ENCODE assay signal across 12 cellular contexts in the genomic region with DNA sequence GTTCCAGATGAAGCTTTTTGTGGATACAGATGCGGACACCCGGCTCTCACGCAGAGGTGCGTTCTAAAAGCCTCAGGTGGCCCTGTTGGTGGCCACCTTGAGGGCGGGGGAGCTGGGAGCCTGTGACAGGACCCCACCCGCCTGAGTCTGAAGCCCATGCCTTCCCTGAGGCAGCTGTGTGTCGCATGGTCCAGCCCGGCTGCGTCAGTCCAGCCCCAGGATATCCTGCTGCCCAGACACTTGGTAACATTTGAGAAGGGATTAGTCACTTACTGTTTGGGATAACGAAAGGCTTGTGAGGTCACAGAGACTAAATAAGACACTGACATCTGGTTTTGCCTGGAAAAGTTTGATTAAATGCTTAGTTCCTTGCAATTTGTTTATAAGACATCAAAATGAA.
DNase-seq lines count a peak whose midpoint lies in the region; ATAC-seq and TF ChIP-seq lines count a peak whose summit lies in the region.
"Had no signal": no experiment of that assay in that cellular context is flagged by ENCODE, and none has a peak within 500 bp of the region (broad histone marks: within the 10 kb centered on the region; RNA-seq: fewer than 3 reads in every experiment).

No MANE protein-coding gene starts in this region.

- H3K4me3 Mint-ChIP-seq in natural killer cell, result no peak overlapping the region
- H3K4me3 Mint-ChIP-seq: activated naive CD8-positive, alpha-beta T cell treated with anti-CD3 and anti-CD28 coated beads, Interleukin-2, amount 10 ng/mL, durations not matched to agents 7 days and 5 days had no signal

- H3K4me3 ChIP-seq in mucosa of rectum (ENCODE audit: low read length in 2 of 2), result no peak overlapping the region

- no peaks in the 10 kb centered on the region for H3K36me3 Mint-ChIP-seq in natural killer cell

- TF ChIP-seq CTCF in natural killer cell (IDR thresholded peaks at IDR 0.05), result no peak

- H3K4me1 Mint-ChIP-seq in natural killer cell, result peaks cover 18 to 37% of the 10 kb centered on the region in 2 donors

- H3K27ac Mint-ChIP-seq in natural killer cell, result peak overlapping the region in 1 of 2 donors; percentile 64

- H3K27ac ChIP-seq in mucosa of rectum (ENCODE audit: low read depth in 2 of 2, low read length in 2 of 2), result peak overlapping the region; percentile 16 to 22

- H3K9ac ChIP-seq in mucosa of rectum (ENCODE audit: low read depth in 1 of 2, low read length in 2 of 2), result no peak overlapping the region

- no peaks in the 10 kb centered on the region for H3K9me3 Mint-ChIP-seq in natural killer cell
- H3K9me3 Mint-ChIP-seq: activated naive CD8-positive, alpha-beta T cell treated with anti-CD3 and anti-CD28 coated beads, Interleukin-2, amount 10 ng/mL, durations not matched to agents 7 days and 5 days had no signal

- ATAC-seq in GM21447 (IDR thresholded peaks at IDR 0.05; ENCODE audit: unreplicated experiment) (no peak), natural killer cell (no peak)

- H3K36me3 ChIP-seq in mucosa of rectum (ENCODE audit: control insufficient read depth in 2 of 2, insufficient read depth in 2 of 2, low read length in 2 of 2), result peaks cover 46 to 47% of the 10 kb centered on the region in 2 donors

- H3K27me3 Mint-ChIP-seq in natural killer cell (ENCODE audit: low read depth in 2 of 2), result no peaks in the 10 kb centered on the region
- H3K27me3 Mint-ChIP-seq: activated naive CD8-positive, alpha-beta T cell treated with anti-CD3 and anti-CD28 coated beads, Interleukin-2, amount 10 ng/mL, durations not matched to agents 7 days and 5 days had no signal

- H3K4me1 ChIP-seq in mucosa of rectum (ENCODE audit: control insufficient read depth in 2 of 2, insufficient read depth in 2 of 2, low read length in 2 of 2), result no peaks in the 10 kb centered on the region

- intact Hi-C loops in natural killer cell (cut with micrococcal nuclease), result no loop called here

- DNase-seq in AG08395 (ENCODE audit: low spot score) (peak; percentile 87), epidermal melanocyte (ENCODE audit: insufficient read length, low spot score) (peak; percentile 33), NCI-H1694 (lab: John Stamatoyannopoulos, UW) (no peak), natural killer cell (no peak), NCI-H1436 (lab: John Stamatoyannopoulos, UW) (no peak)
- DNase-seq: activated CD4-positive, alpha-beta T cell treated with anti-CD3 and anti-CD28 coated beads for 1 hour; activated naive CD8-positive, alpha-beta T cell treated with anti-CD3 and anti-CD28 coated beads, Interleukin-2, amount 10 ng/mL, durations not matched to agents 7 days and 5 days; BE2C; stimulated activated CD4-positive, alpha-beta T cell treated with anti-CD3 and anti-CD28 coated beads, Interleukin-4, amount 100 ng/mL, for 1 hour had no signal

- no peaks in the 10 kb centered on the region for H3K9me3 ChIP-seq in mucosa of rectum (ENCODE audit: control insufficient read depth in 2 of 2, low read length in 2 of 2)
- H3K9me3 ChIP-seq: BE2C had no signal

- H3K27me3 ChIP-seq in mucosa of rectum (ENCODE audit: control insufficient read depth in 2 of 2, insufficient read depth in 2 of 2, low read length in 2 of 2), result no peaks in the 10 kb centered on the region
- H3K27me3 ChIP-seq: BE2C had no signal

TF ChIP-seq in PFSK-1, 5 proteins besides CTCF, POLR2A, EP300 and RAD21:
- TF ChIP-seq POLR2AphosphoS5 (IDR thresholded peaks at IDR 0.05; ENCODE audit: low read depth, low read length) (no peak), FOXP2 (optimal IDR thresholded peaks at IDR 0.05; ENCODE audit: borderline replicate concordance, extremely low read depth, extremely low read length, insufficient read depth) (peak; percentile 32)

Comparison
In these comparisons a context has a peak if more than half of its experiments do, and no peak if none do; other contexts are left out.
1. DNase-seq: peak in AG08395 (single experiment) and epidermal melanocyte (single experiment); none in NCI-H1694 (single experiment), natural killer cell (single experiment) and NCI-H1436 (single experiment).